In genomic region chr3:71513081-71513480, GRCh38 we compare ENCODE assay signal across 22 cellular contexts.
"Had no signal": no experiment of that assay in that cellular context is flagged by ENCODE, and none has a peak within 500 bp of the region (broad histone marks: within the 10 kb centered on the region; RNA-seq: fewer than 3 reads in every experiment).

No MANE protein-coding gene starts in this region.

- H3K9me3 Mint-ChIP-seq: activated B cell treated with CpG ODN at 0.5 μM for 24 hours; activated CD8-positive, alpha-beta T cell treated with anti-CD3 and anti-CD28 coated beads for 36 hours; activated naive CD4-positive, alpha-beta T cell treated with anti-CD3 and anti-CD28 coated beads, Interleukin-2, amount 10 ng/mL, durations not matched to agents 7 days and 5 days; activated naive CD8-positive, alpha-beta T cell treated with anti-CD3 and anti-CD28 coated beads, Interleukin-2, amount 50 U/mL, for 24 hours; activated T-cell treated with anti-CD3 and anti-CD28 coated beads, Interleukin-2, amount 50 U/mL, for 4 hours; immature natural killer cell; naive thymus-derived CD8-positive, alpha-beta T cell; stimulated activated memory B cell treated with anti-CD40 and anti-IgM and Interleukin-4, amounts not matched to agents 10 μg/mL and 1 μg/mL and 100 μg/mL, for 72 hours had no signal

- H3K4me1 ChIP-seq: parathyroid adenoma, testis had no signal

- H3K36me3 Mint-ChIP-seq: immature natural killer cell; stimulated activated memory B cell treated with anti-CD40 and anti-IgM and Interleukin-4, amounts not matched to agents 10 μg/mL and 1 μg/mL and 100 μg/mL, for 72 hours had no signal

- H3K27me3 ChIP-seq: esophagus muscularis mucosa, gastroesophageal sphincter, heart right ventricle, sigmoid colon, spleen, testis, upper lobe of right lung had no signal

- H3K9ac ChIP-seq: parathyroid adenoma had no signal

- H3K27me3 Mint-ChIP-seq: activated B cell treated with CpG ODN at 0.5 μM for 24 hours; activated CD8-positive, alpha-beta T cell treated with anti-CD3 and anti-CD28 coated beads for 36 hours; activated naive CD4-positive, alpha-beta T cell treated with anti-CD3 and anti-CD28 coated beads, Interleukin-2, amount 10 ng/mL, durations not matched to agents 7 days and 5 days; activated naive CD8-positive, alpha-beta T cell treated with anti-CD3 and anti-CD28 coated beads, Interleukin-2, amount 50 U/mL, for 24 hours; naive thymus-derived CD8-positive, alpha-beta T cell; stimulated activated memory B cell treated with anti-CD40 and anti-IgM and Interleukin-4, amounts not matched to agents 10 μg/mL and 1 μg/mL and 100 μg/mL, for 72 hours had no signal

- H3K4me3 ChIP-seq: esophagus muscularis mucosa, gastroesophageal sphincter, heart right ventricle, sigmoid colon, spleen, testis, upper lobe of right lung had no signal

- ATAC-seq: gastroesophageal sphincter; naive thymus-derived CD8-positive, alpha-beta T cell; stimulated activated memory B cell treated with anti-CD40 and anti-IgM and Interleukin-4, amounts not matched to agents 10 μg/mL and 1 μg/mL and 100 μg/mL, for 72 hours had no signal

- H3K27ac Mint-ChIP-seq: activated B cell treated with CpG ODN at 0.5 μM for 24 hours; activated CD8-positive, alpha-beta T cell treated with anti-CD3 and anti-CD28 coated beads for 36 hours; activated naive CD4-positive, alpha-beta T cell treated with anti-CD3 and anti-CD28 coated beads, Interleukin-2, amount 10 ng/mL, durations not matched to agents 7 days and 5 days; activated naive CD8-positive, alpha-beta T cell treated with anti-CD3 and anti-CD28 coated beads, Interleukin-2, amount 50 U/mL, for 24 hours; immature natural killer cell had no signal

- H3K27ac ChIP-seq: esophagus muscularis mucosa, gastroesophageal sphincter, heart right ventricle, parathyroid adenoma, sigmoid colon, testis, upper lobe of right lung had no signal

- H3K4me3 Mint-ChIP-seq: activated B cell treated with CpG ODN at 0.5 μM for 24 hours; activated CD8-positive, alpha-beta T cell treated with anti-CD3 and anti-CD28 coated beads for 36 hours; activated naive CD4-positive, alpha-beta T cell treated with anti-CD3 and anti-CD28 coated beads, Interleukin-2, amount 10 ng/mL, durations not matched to agents 7 days and 5 days; activated naive CD8-positive, alpha-beta T cell treated with anti-CD3 and anti-CD28 coated beads, Interleukin-2, amount 50 U/mL, for 24 hours; activated T-cell treated with anti-CD3 and anti-CD28 coated beads, Interleukin-2, amount 50 U/mL, for 4 hours; immature natural killer cell; naive thymus-derived CD8-positive, alpha-beta T cell; stimulated activated memory B cell treated with anti-CD40 and anti-IgM and Interleukin-4, amounts not matched to agents 10 μg/mL and 1 μg/mL and 100 μg/mL, for 72 hours had no signal

- H3K36me3 ChIP-seq: esophagus muscularis mucosa, gastroesophageal sphincter, heart right ventricle, sigmoid colon, spleen, upper lobe of right lung had no signal

- DNase-seq: activated B cell treated with CpG ODN at 0.5 μM for 24 hours; activated CD4-positive, alpha-beta T cell treated with anti-CD3 and anti-CD28 coated beads for 4 hours; activated CD8-positive, alpha-beta T cell treated with anti-CD3 and anti-CD28 coated beads for 36 hours; activated effector memory CD4-positive, alpha-beta T cell treated with Interleukin-2 at 50 U/mL for 16 hours; activated naive CD4-positive, alpha-beta T cell treated with anti-CD3 and anti-CD28 coated beads, Interleukin-2, amount 10 ng/mL, durations not matched to agents 7 days and 5 days; activated naive CD8-positive, alpha-beta T cell treated with anti-CD3 and anti-CD28 coated beads, Interleukin-2, amount 50 U/mL, for 24 hours; activated T-cell treated with anti-CD3 and anti-CD28 coated beads, Interleukin-2, amount 50 U/mL, for 4 hours; cerebellar nuclear complex; cortex of kidney; heart right ventricle; kidney glomerular epithelial cell; naive thymus-derived CD8-positive, alpha-beta T cell; sigmoid colon; spleen; stimulated activated CD4-positive, alpha-beta T cell treated with anti-CD3 and anti-CD28 coated beads, Interleukin-4, amount 100 ng/mL, for 4 hours; testis; upper lobe of right lung had no signal

- H2AFZ ChIP-seq: parathyroid adenoma had no signal

- H3K9me3 ChIP-seq: esophagus muscularis mucosa, gastroesophageal sphincter, sigmoid colon, spleen, testis, upper lobe of right lung had no signal

- H3K4me1 Mint-ChIP-seq: immature natural killer cell had no signal
